19 cellular contexts compared by ENCODE assay signal in genomic region chr17:80967404-80967872, GRCh38. TPM values are rescaled to one million over a fixed set of nuclear protein-coding genes. Genes with fewer than 3 reads are reported as not detected.
DNase-seq lines count a peak whose midpoint lies in the region; ATAC-seq and TF ChIP-seq lines count a peak whose summit lies in the region.
"Had no signal": no experiment of that assay in that cellular context is flagged by ENCODE, and none has a peak within 500 bp of the region (broad histone marks: within the 10 kb centered on the region; RNA-seq: fewer than 3 reads in every experiment).

No MANE protein-coding gene starts in this region.

- peak overlapping the region; percentile 54 for H3K27ac Mint-ChIP-seq in MCF 10A (ENCODE audit: low read depth, unreplicated experiment)
- no peak overlapping the region for H3K27ac Mint-ChIP-seq in chondrocyte (ENCODE audit: unreplicated experiment)
- no peak overlapping the region for H3K27ac Mint-ChIP-seq in activated CD8-positive, alpha-beta T cell treated with anti-CD3 and anti-CD28 coated beads for 36 hours
- H3K27ac Mint-ChIP-seq in activated naive CD8-positive, alpha-beta T cell treated with anti-CD3 and anti-CD28 coated beads for 36 hours, result no peak overlapping the region

- ATAC-seq in left colon, result peak; percentile 28
- ATAC-seq in activated CD8-positive, alpha-beta T cell treated with anti-CD3 and anti-CD28 coated beads for 36 hours, result no peak

- H3K4me1 ChIP-seq in mammary epithelial cell (ENCODE audit: insufficient read depth, low read length) (no peaks in the 10 kb centered on the region), sigmoid colon (peaks cover 0 to 44% (median 37%) of the 10 kb centered on the region in 4 donors)

- no peak overlapping the region for H3K9ac ChIP-seq in mammary epithelial cell (ENCODE audit: insufficient read depth, low read length)

- H3K9me3 Mint-ChIP-seq in MCF 10A (ENCODE audit: unreplicated experiment), result no peaks in the 10 kb centered on the region
- H3K9me3 Mint-ChIP-seq in chondrocyte (ENCODE audit: low read depth), result no peaks in the 10 kb centered on the region
- no peaks in the 10 kb centered on the region for H3K9me3 Mint-ChIP-seq in activated CD8-positive, alpha-beta T cell treated with anti-CD3 and anti-CD28 coated beads for 36 hours
- H3K9me3 Mint-ChIP-seq in activated naive CD8-positive, alpha-beta T cell treated with anti-CD3 and anti-CD28 coated beads for 36 hours, result no peaks in the 10 kb centered on the region
- H3K9me3 Mint-ChIP-seq: H9 had no signal

- no peaks in the 10 kb centered on the region for H3K4me1 Mint-ChIP-seq in MCF 10A (ENCODE audit: insufficient read depth, unreplicated experiment)
- peaks cover 22% of the 10 kb centered on the region for H3K4me1 Mint-ChIP-seq in chondrocyte (ENCODE audit: low read depth)
- peaks cover 5% of the 10 kb centered on the region for H3K4me1 Mint-ChIP-seq in activated CD8-positive, alpha-beta T cell treated with anti-CD3 and anti-CD28 coated beads for 36 hours (ENCODE audit: low read depth)
- peaks cover 5% of the 10 kb centered on the region for H3K4me1 Mint-ChIP-seq in activated naive CD8-positive, alpha-beta T cell treated with anti-CD3 and anti-CD28 coated beads for 36 hours

- in situ Hi-C loops in mammary epithelial cell (cut with MboI; ENCODE audit: low sequenced_read_pairs in 2 of 2), result no loop called here

- CTCF ChIA-PET in MCF 10A (lab: Yijun Ruan, JAX) (no interaction called here), mammary epithelial cell (lab: Charles Lee; ENCODE audit: low non-redundant PET) (no interaction called here)
- CTCF ChIA-PET in activated CD8-positive, alpha-beta T cell treated with anti-CD3 and anti-CD28 coated beads for 36 hours (lab: Charles Lee), result no interaction called here

- TF ChIP-seq EP300 in sigmoid colon (IDR thresholded peaks at IDR 0.05), result no peak

- WGBS in mammary epithelial cell (ENCODE audit: low coverage, missing lambda C conversion rate), result 80% methylated on average over 16 of the region's 19 CpGs
- 59 to 90% methylated on average over 19 of the region's 19 CpGs for WGBS in sigmoid colon, 2 donors

- H3K4me3 Mint-ChIP-seq in MCF 10A (ENCODE audit: unreplicated experiment) (no peak overlapping the region), chondrocyte (ENCODE audit: unreplicated experiment) (no peak overlapping the region)
- H3K4me3 Mint-ChIP-seq in activated CD8-positive, alpha-beta T cell treated with anti-CD3 and anti-CD28 coated beads for 36 hours, result no peak overlapping the region
- no peak overlapping the region for H3K4me3 Mint-ChIP-seq in activated naive CD8-positive, alpha-beta T cell treated with anti-CD3 and anti-CD28 coated beads for 36 hours
- H3K4me3 Mint-ChIP-seq: B cell, H9 had no signal

- H3K36me3 Mint-ChIP-seq in MCF 10A (ENCODE audit: insufficient read depth, unreplicated experiment) (peaks cover 31% of the 10 kb centered on the region), chondrocyte (ENCODE audit: low read depth) (peaks cover 8% of the 10 kb centered on the region)
- H3K36me3 Mint-ChIP-seq in activated CD8-positive, alpha-beta T cell treated with anti-CD3 and anti-CD28 coated beads for 36 hours (ENCODE audit: low read depth), result peaks cover 4% of the 10 kb centered on the region
- H3K36me3 Mint-ChIP-seq in activated naive CD8-positive, alpha-beta T cell treated with anti-CD3 and anti-CD28 coated beads for 36 hours, result peaks cover 7% of the 10 kb centered on the region

- no peaks in the 10 kb centered on the region for H3K9me3 ChIP-seq in mammary epithelial cell (replicated peaks; ENCODE audit: insufficient read depth, low read length)
- H3K9me3 ChIP-seq in sigmoid colon, result no peaks in the 10 kb centered on the region

- no peak overlapping the region for H2AFZ ChIP-seq in mammary epithelial cell (ENCODE audit: low read depth, low read length)

- no peak for DNase-seq in MCF 10A (ENCODE audit: unreplicated experiment)
- DNase-seq in mammary epithelial cell, result no peak
- peak; percentile 87 for DNase-seq in chondrocyte (ENCODE audit: low spot score)
- DNase-seq in left colon, result no peak
- no peak for DNase-seq in sigmoid colon
- DNase-seq in activated CD8-positive, alpha-beta T cell treated with anti-CD3 and anti-CD28 coated beads for 36 hours, result no peak
- DNase-seq in activated naive CD8-positive, alpha-beta T cell treated with anti-CD3 and anti-CD28 coated beads for 36 hours, result no peak
- no peak for DNase-seq in occipital lobe (lab: John Stamatoyannopoulos, UW)
- DNase-seq: DMS 273 treated with DMSO at 0.1 percent for 48 hours, DND-41, H9, KBM-7, NCI-H1694 treated with DMSO at 0.1 percent for 48 hours, NCI-H2107, NCI-H226, NCI-H524, NCI-H82, OCI-M1 had no signal

- intact Hi-C loops in MCF 10A (cut with micrococcal nuclease), result no loop called here
- intact Hi-C loops in mammary epithelial cell (cut with micrococcal nuclease), result no loop called here
- intact Hi-C loops in left colon (cut with DNase I, micrococcal nuclease), result no loop called here
- intact Hi-C loops in sigmoid colon (cut with DNase I), result loop anchor here (10.0 kb wide), 1 partner anchor 513 kb away; no protein-coding TSS in a partner anchor
- intact Hi-C loops in activated CD8-positive, alpha-beta T cell treated with anti-CD3 and anti-CD28 coated beads for 36 hours (cut with micrococcal nuclease), result no loop called here

- H3K27me3 Mint-ChIP-seq in MCF 10A (ENCODE audit: insufficient read depth, unreplicated experiment) (no peaks in the 10 kb centered on the region), chondrocyte (ENCODE audit: low read depth) (no peaks in the 10 kb centered on the region)
- H3K27me3 Mint-ChIP-seq in activated CD8-positive, alpha-beta T cell treated with anti-CD3 and anti-CD28 coated beads for 36 hours, result no peaks in the 10 kb centered on the region
- H3K27me3 Mint-ChIP-seq in activated naive CD8-positive, alpha-beta T cell treated with anti-CD3 and anti-CD28 coated beads for 36 hours, result no peaks in the 10 kb centered on the region
- H3K27me3 Mint-ChIP-seq: B cell had no signal

- H3K27me3 ChIP-seq in mammary epithelial cell (ENCODE audit: insufficient read depth, low read length), result no peaks in the 10 kb centered on the region
- H3K27me3 ChIP-seq in sigmoid colon, result no peaks in the 10 kb centered on the region

- H4K20me1 ChIP-seq in mammary epithelial cell (ENCODE audit: insufficient read depth, low read length), result no peaks in the 10 kb centered on the region

- POLR2A ChIA-PET in MCF 10A (lab: Yijun Ruan, JAX), result no interaction called here
- POLR2A ChIA-PET in activated CD8-positive, alpha-beta T cell treated with anti-CD3 and anti-CD28 coated beads for 36 hours (lab: Charles Lee), result no interaction called here

- no peak overlapping the region for H3K27ac ChIP-seq in mammary epithelial cell (ENCODE audit: insufficient read depth, low read depth, low read length)
- H3K27ac ChIP-seq in sigmoid colon, result peak overlapping the region; percentile 44 to 82 (median 70)

- dilution Hi-C loops in mammary epithelial cell (cut with HindIII; ENCODE audit: low sequenced_read_pairs), result loop anchor here (25.0 kb wide), 2 partner anchors 255 to 530 kb away; no protein-coding TSS in a partner anchor

- H3K79me2 ChIP-seq in mammary epithelial cell (ENCODE audit: insufficient read depth, low read length), result no peaks in the 10 kb centered on the region

- H3K36me3 ChIP-seq in mammary epithelial cell (ENCODE audit: insufficient read depth, low read length) (no peaks in the 10 kb centered on the region), sigmoid colon (peaks cover 0 to 24% (median 3%) of the 10 kb centered on the region in 4 donors)

- no peak for TF ChIP-seq POLR2A in sigmoid colon (IDR thresholded peaks at IDR 0.05)

- TF ChIP-seq CTCF in MCF 10A (IDR thresholded peaks at IDR 0.05; ENCODE audit: unreplicated experiment), result no peak
- TF ChIP-seq CTCF in mammary epithelial cell (conservative IDR thresholded peaks at IDR 0.05 in 1 of 2, IDR thresholded peaks at IDR 0.05 in 1 of 2; ENCODE audit: extremely low read depth in 1 of 2, insufficient read depth in 1 of 2, low read depth in 1 of 2, low read length in 2 of 2), result no peak
- no peak for TF ChIP-seq CTCF in chondrocyte (IDR thresholded peaks at IDR 0.05)
- no peak for TF ChIP-seq CTCF in sigmoid colon (IDR thresholded peaks at IDR 0.05)
- no peak for TF ChIP-seq CTCF in activated CD8-positive, alpha-beta T cell treated with anti-CD3 and anti-CD28 coated beads for 36 hours (IDR thresholded peaks at IDR 0.05)

- H3K4me3 ChIP-seq in mammary epithelial cell (replicated peaks in 1 of 3; ENCODE audit: insufficient read depth in 1 of 3, low read depth in 2 of 3, low read length in 3 of 3), result no peak overlapping the region
- H3K4me3 ChIP-seq in sigmoid colon, result no peak overlapping the region

- BruUV-seq in MCF 10A (replicated peaks; lab: Mats Ljungman, UMichigan), result no TSS peak
- no TSS peak for BruUV-seq in mammary epithelial cell (replicated peaks; lab: Mats Ljungman, UMichigan)

- H3K4me2 ChIP-seq in mammary epithelial cell (ENCODE audit: insufficient read depth, low read depth, low read length), result no peak overlapping the region

RNA-seq across cellular contexts. Expression of gene CHMP6, which starts 24.2 kb away (rescaled TPM):
- total RNA-seq in MCF 10A (2022) (19.5 and 22.6 TPM in 2 replicates), mammary epithelial cell (10 to 100 TPM; 12.0 to 28.1 TPM), chondrocyte (27.6 to 33.0 TPM (median 28.4 TPM) in 3 replicates), left colon (10 to 100 TPM; 37.2 to 39.5 TPM), sigmoid colon (10 to 100 TPM; 15.7 to 28.2 (median 22.2) TPM), occipital lobe (11.7 TPM)
- polyA plus RNA-seq in mammary epithelial cell (22.9 TPM), sigmoid colon (10 to 100 TPM; 36.3 to 40.4 (median 37.2) TPM)
- 33.4 TPM for polyA minus RNA-seq in mammary epithelial cell
- 10 to 100 TPM; 13.9 to 16.7 TPM for total RNA-seq in activated CD8-positive, alpha-beta T cell treated with anti-CD3 and anti-CD28 coated beads for 36 hours
- 10 to 100 TPM; 21.6 to 23.8 TPM for total RNA-seq in activated naive CD8-positive, alpha-beta T cell treated with anti-CD3 and anti-CD28 coated beads for 36 hours
